In genomic region chr20:51386586-51386985, GRCh38 we compare ENCODE assay signal across 14 cellular contexts.
DNase-seq lines count a peak whose midpoint lies in the region; ATAC-seq and TF ChIP-seq lines count a peak whose summit lies in the region.
"Had no signal": no experiment of that assay in that cellular context is flagged by ENCODE, and none has a peak within 500 bp of the region (broad histone marks: within the 10 kb centered on the region; RNA-seq: fewer than 3 reads in every experiment).

No MANE protein-coding gene starts in this region.

- H3K27ac ChIP-seq in CD8-positive, alpha-beta memory T cell (ENCODE audit: low read depth, low read length), result no peak overlapping the region
- H3K27ac ChIP-seq in IMR-90 (ENCODE audit: insufficient read depth, low read length), result no peak overlapping the region
- H3K27ac ChIP-seq in transverse colon, result no peak overlapping the region
- H3K27ac ChIP-seq: GM23248, heart right ventricle, prostate gland had no signal

- in situ Hi-C loops in IMR-90 (cut with MboI; ENCODE audit: low sequenced_read_pairs) (no loop called here), transverse colon (cut with MboI; ENCODE audit: low pct_ligation_motif_present in 1 of 4, low pct_unique_long_range_greater_than_20kb in 1 of 4, low sequenced_read_pairs in 3 of 4) (loop anchor here in 1 of 4 donors (25.0 kb wide), 1 partner anchor 201 kb away; no protein-coding TSS in a partner anchor)

- H3K36me3 ChIP-seq in CD8-positive, alpha-beta memory T cell (ENCODE audit: insufficient read depth, low read length), result peaks cover 10% of the 10 kb centered on the region
- H3K36me3 ChIP-seq in IMR-90 (ENCODE audit: control insufficient read depth, insufficient read depth, low read length), result no peaks in the 10 kb centered on the region
- H3K36me3 ChIP-seq in transverse colon, result no peaks in the 10 kb centered on the region
- H3K36me3 ChIP-seq: prostate gland had no signal

- peak overlapping the region; percentile 34 for H3K4ac ChIP-seq in IMR-90 (ENCODE audit: low read depth, low read length)

- intact Hi-C loops in IMR-90 (cut with micrococcal nuclease) (loop anchor here (1.0 to 5.0 kb wide), 2 partner anchors 209 to 696 kb away; no protein-coding TSS in a partner anchor), transverse colon (cut with DNase I; ENCODE audit: low total_unique reads) (loop anchor here (5.0 kb wide), 1 partner anchor 211 kb away; no protein-coding TSS in a partner anchor)
- intact Hi-C loops in activated CD8-positive, alpha-beta T cell treated with anti-CD3 and anti-CD28 coated beads for 36 hours (cut with micrococcal nuclease), result no loop called here

- CTCF ChIA-PET in CD8-positive, alpha-beta memory T cell (lab: Charles Lee), result interaction anchor here (0.6 to 3.9 kb wide), 40 partner anchors 8 to 405 kb away, joined by 3 to 51 read pairs (median 5); partner anchors contain the start of gene NFATC2
- CTCF ChIA-PET in IMR-90 (lab: Yijun Ruan, JAX), result interaction anchor here (1.2 to 3.3 kb wide), 3 partner anchors 30 to 209 kb away, joined by 3 to 18 read pairs (median 3); no protein-coding TSS in a partner anchor
- CTCF ChIA-PET in activated CD8-positive, alpha-beta T cell treated with anti-CD3 and anti-CD28 coated beads for 36 hours (lab: Charles Lee), result interaction anchor here (0.9 to 3.4 kb wide), 17 partner anchors 9 to 237 kb away, joined by 3 to 19 read pairs (median 4); partner anchors contain the start of gene NFATC2

- TF ChIP-seq CTCF in IMR-90 (conservative IDR thresholded peaks at IDR 0.05; ENCODE audit: low read depth, low read length) (no peak), transverse colon (IDR thresholded peaks at IDR 0.05) (no peak)
- TF ChIP-seq CTCF in activated CD8-positive, alpha-beta T cell treated with anti-CD3 and anti-CD28 coated beads for 36 hours (IDR thresholded peaks at IDR 0.05), result no peak

- H3K27ac Mint-ChIP-seq in CD8-positive, alpha-beta memory T cell, result peak overlapping the region; percentile 77 to 97 (median 88)
- H3K27ac Mint-ChIP-seq in activated CD8-positive, alpha-beta T cell treated with anti-CD3 and anti-CD28 coated beads for 36 hours, result peak overlapping the region; percentile 21
- peak overlapping the region; percentile 84 to 87 for H3K27ac Mint-ChIP-seq in natural killer cell treated with Interleukin-12 subunit alpha and Interleukin-12 subunit beta and Interleukin-15 and Interleukin-18, amount 100 ng/mL, for 72 hours

- no peak overlapping the region for H3K56ac ChIP-seq in IMR-90 (ENCODE audit: extremely low read depth, insufficient read depth, low read length)

- H4K5ac ChIP-seq in IMR-90 (ENCODE audit: low read depth, low read length), result no peak overlapping the region

- no peak overlapping the region for H2BK20ac ChIP-seq in IMR-90 (ENCODE audit: low read depth, low read length)

- H3K9me3 Mint-ChIP-seq in CD8-positive, alpha-beta memory T cell, result no peaks in the 10 kb centered on the region
- no peaks in the 10 kb centered on the region for H3K9me3 Mint-ChIP-seq in activated CD8-positive, alpha-beta T cell treated with anti-CD3 and anti-CD28 coated beads for 36 hours
- no peaks in the 10 kb centered on the region for H3K9me3 Mint-ChIP-seq in natural killer cell treated with Interleukin-12 subunit alpha and Interleukin-12 subunit beta and Interleukin-15 and Interleukin-18, amount 100 ng/mL, for 72 hours

- H3K23ac ChIP-seq in IMR-90 (ENCODE audit: low read depth, low read length), result no peak overlapping the region

- H3K4me1 ChIP-seq in CD8-positive, alpha-beta memory T cell (ENCODE audit: insufficient read depth, low read length), result peaks cover 39% of the 10 kb centered on the region
- H3K4me1 ChIP-seq in IMR-90 (ENCODE audit: control insufficient read depth, insufficient read depth, low read length) (peaks cover 12% of the 10 kb centered on the region), transverse colon (peaks cover 0 to 12% (median 6%) of the 10 kb centered on the region in 4 donors)

- H3K14ac ChIP-seq in IMR-90 (replicated peaks; ENCODE audit: low read depth, low read length), result peak overlapping the region; percentile 63

- H3K4me1 Mint-ChIP-seq in CD8-positive, alpha-beta memory T cell, result peaks cover 76 to 85% (median 80%) of the 10 kb centered on the region in 3 donors
- H3K4me1 Mint-ChIP-seq in activated CD8-positive, alpha-beta T cell treated with anti-CD3 and anti-CD28 coated beads for 36 hours (ENCODE audit: low read depth), result peaks cover 72% of the 10 kb centered on the region
- peaks cover 79 to 92% of the 10 kb centered on the region in 2 donors for H3K4me1 Mint-ChIP-seq in natural killer cell treated with Interleukin-12 subunit alpha and Interleukin-12 subunit beta and Interleukin-15 and Interleukin-18, amount 100 ng/mL, for 72 hours (ENCODE audit: low read depth in 2 of 2)

- H3K27me3 ChIP-seq in CD8-positive, alpha-beta memory T cell (ENCODE audit: insufficient read depth, low read length, poor library complexity, severe bottlenecking), result no peaks in the 10 kb centered on the region
- H3K27me3 ChIP-seq in IMR-90 (ENCODE audit: control insufficient read depth, insufficient read depth, low read length) (no peaks in the 10 kb centered on the region), transverse colon (no peaks in the 10 kb centered on the region)
- H3K27me3 ChIP-seq: heart right ventricle had no signal

- H3K9me1 ChIP-seq in IMR-90 (ENCODE audit: insufficient read depth, low read length), result peaks cover 6% of the 10 kb centered on the region

- peak overlapping the region; percentile 81; the same call in 1 of the 2 replicates for H2AK5ac ChIP-seq in IMR-90 (ENCODE audit: low read depth, low read length)

- TF ChIP-seq EP300 in transverse colon (IDR thresholded peaks at IDR 0.05; ENCODE audit: low read depth), result no peak

- H3K27me3 Mint-ChIP-seq in CD8-positive, alpha-beta memory T cell, result no peaks in the 10 kb centered on the region
- no peaks in the 10 kb centered on the region for H3K27me3 Mint-ChIP-seq in activated CD8-positive, alpha-beta T cell treated with anti-CD3 and anti-CD28 coated beads for 36 hours
- no peaks in the 10 kb centered on the region for H3K27me3 Mint-ChIP-seq in natural killer cell treated with Interleukin-12 subunit alpha and Interleukin-12 subunit beta and Interleukin-15 and Interleukin-18, amount 100 ng/mL, for 72 hours

- H3K18ac ChIP-seq in IMR-90 (ENCODE audit: low read depth, low read length), result no peak overlapping the region

- no peak overlapping the region for H4K91ac ChIP-seq in IMR-90 (ENCODE audit: insufficient read depth, low read depth, low read length)

- DNase-seq in CD8-positive, alpha-beta memory T cell, result peak in 4 of 5 donors; percentile 20 to 79 (median 37)
- DNase-seq in IMR-90, result no peak
- DNase-seq in activated CD8-positive, alpha-beta T cell treated with anti-CD3 and anti-CD28 coated beads for 36 hours, result peak; percentile 82
- peak; percentile 85 for DNase-seq in natural killer cell treated with Interleukin-12 subunit alpha and Interleukin-12 subunit beta and Interleukin-15 and Interleukin-18, amount 100 ng/mL, for 72 hours (ENCODE audit: low spot score)
- no peak for DNase-seq in transverse colon
- no peak for DNase-seq in NCI-H128 (lab: John Stamatoyannopoulos, UW; ENCODE audit: unreplicated experiment)
- DNase-seq: C1 segment of cervical spinal cord, heart right ventricle, kidney glomerular epithelial cell, NCI-H187 treated with DMSO at 0.1 percent for 48 hours had no signal

- H3K9me3 ChIP-seq in CD8-positive, alpha-beta memory T cell (ENCODE audit: low read length), result no peaks in the 10 kb centered on the region
- H3K9me3 ChIP-seq in IMR-90 (ENCODE audit: control insufficient read depth, insufficient read depth, low read length), result no peaks in the 10 kb centered on the region
- H3K9me3 ChIP-seq in transverse colon, result no peaks in the 10 kb centered on the region
- H3K9me3 ChIP-seq: prostate gland had no signal

- no peak overlapping the region for H2BK120ac ChIP-seq in IMR-90 (ENCODE audit: low read depth, low read length)

- no peak overlapping the region for H3K4me2 ChIP-seq in IMR-90 (ENCODE audit: low read depth, low read length)

- H3K4me3 ChIP-seq in CD8-positive, alpha-beta memory T cell (ENCODE audit: low read length), result no peak overlapping the region
- H3K4me3 ChIP-seq in IMR-90 (ENCODE audit: insufficient read depth, low read depth, low read length) (no peak overlapping the region), transverse colon (no peak overlapping the region)
- H3K4me3 ChIP-seq: GM23248, heart right ventricle, prostate gland had no signal

- H4K20me1 ChIP-seq in IMR-90 (ENCODE audit: insufficient read depth, low read length), result no peaks in the 10 kb centered on the region

- no peak overlapping the region for H2AFZ ChIP-seq in IMR-90 (replicated peaks; ENCODE audit: low read length, poor library complexity)
- H2AFZ ChIP-seq: GM23248 had no signal

- no peak overlapping the region; a peak in 1 of 4 replicates for H4K8ac ChIP-seq in IMR-90 (ENCODE audit: low read depth in 2 of 2, low read length in 2 of 2)

- no peak overlapping the region for H2BK5ac ChIP-seq in IMR-90 (ENCODE audit: low read depth, low read length, poor library complexity, severe bottlenecking)

- no peak for ATAC-seq in IMR-90 (ENCODE audit: low read depth)
- peak; percentile 87 for ATAC-seq in activated CD8-positive, alpha-beta T cell treated with anti-CD3 and anti-CD28 coated beads for 36 hours
- ATAC-seq in natural killer cell treated with Interleukin-12 subunit alpha and Interleukin-12 subunit beta and Interleukin-15 and Interleukin-18, amount 100 ng/mL, for 72 hours, result peak; percentile 87 to 89
- no peak for ATAC-seq in HG03439 (IDR thresholded peaks at IDR 0.05; ENCODE audit: unreplicated experiment)
- ATAC-seq in HG03432 (IDR thresholded peaks at IDR 0.05; ENCODE audit: unreplicated experiment), result no peak

- TF ChIP-seq POLR2A in IMR-90 (IDR thresholded peaks at IDR 0.05; ENCODE audit: low read depth, low read length) (no peak), transverse colon (IDR thresholded peaks at IDR 0.05) (no peak)

- no CpG with 5 or more reads among the region's 4 CpGs for WGBS in IMR-90 (ENCODE audit: extremely low coverage in 2 of 2, insufficient read length in 1 of 2), 2 experiments
- 75 to 89% methylated on average over 3 to 4 of the region's 4 CpGs for WGBS in transverse colon (ENCODE audit: low coverage in 1 of 2), 2 donors

- no peak overlapping the region for H2AK9ac ChIP-seq in IMR-90 (replicated peaks; ENCODE audit: low read depth, low read length, poor library complexity)

- H3K4me3 Mint-ChIP-seq in CD8-positive, alpha-beta memory T cell, result peak overlapping the region in 4 of 7 donors; percentile 45 to 83 (median 50)
- no peak overlapping the region for H3K4me3 Mint-ChIP-seq in activated CD8-positive, alpha-beta T cell treated with anti-CD3 and anti-CD28 coated beads for 36 hours
- H3K4me3 Mint-ChIP-seq in natural killer cell treated with Interleukin-12 subunit alpha and Interleukin-12 subunit beta and Interleukin-15 and Interleukin-18, amount 100 ng/mL, for 72 hours, result peak overlapping the region; percentile 64

- TF ChIP-seq RAD21 in IMR-90 (IDR thresholded peaks at IDR 0.05; ENCODE audit: low read length), result no peak

- BruUV-seq in IMR-90 (replicated peaks; lab: Mats Ljungman, UMichigan), result no TSS peak

- no peak overlapping the region for H3K9ac ChIP-seq in IMR-90 (ENCODE audit: low read depth, low read length)
- H3K9ac ChIP-seq: GM23248 had no signal

- H3K36me3 Mint-ChIP-seq in CD8-positive, alpha-beta memory T cell, result peaks cover 0 to 53% (median 7%) of the 10 kb centered on the region in 3 donors
- peaks cover 47% of the 10 kb centered on the region for H3K36me3 Mint-ChIP-seq in activated CD8-positive, alpha-beta T cell treated with anti-CD3 and anti-CD28 coated beads for 36 hours (ENCODE audit: low read depth)
- peaks cover 32% of the 10 kb centered on the region for H3K36me3 Mint-ChIP-seq in natural killer cell treated with Interleukin-12 subunit alpha and Interleukin-12 subunit beta and Interleukin-15 and Interleukin-18, amount 100 ng/mL, for 72 hours

- no peak overlapping the region for H2BK15ac ChIP-seq in IMR-90 (ENCODE audit: low read depth, low read length)

- POLR2A ChIA-PET in CD8-positive, alpha-beta memory T cell (lab: Charles Lee), result interaction anchor here (0.7 to 2.0 kb wide), 6 partner anchors 9 to 208 kb away, joined by 3 to 9 read pairs (median 5); no protein-coding TSS in a partner anchor
- POLR2A ChIA-PET in IMR-90 (lab: Charles Lee; ENCODE audit: unreplicated experiment), result no interaction called here
- POLR2A ChIA-PET in activated CD8-positive, alpha-beta T cell treated with anti-CD3 and anti-CD28 coated beads for 36 hours (lab: Charles Lee), result interaction anchor here (0.7 to 1.7 kb wide), 6 partner anchors 13 to 208 kb away, joined by 3 to 4 read pairs (median 3); no protein-coding TSS in a partner anchor

- H3K79me1 ChIP-seq in IMR-90 (ENCODE audit: low read depth in 1 of 2, low read length in 2 of 2), result 0 out of 4 replicates have a peak, but pooled peaks cover 0 to 6% of the 10 kb centered on the region in 2 experiments

- dilution Hi-C loops in IMR-90 (cut with HindIII; ENCODE audit: low sequenced_read_pairs, unreplicated experiment), result no loop called here

Comparison
In these comparisons a context has a peak if more than half of its experiments do, and no peak if none do; other contexts are left out.
1. DNase-seq: peak in CD8-positive, alpha-beta memory T cell (4 of 5), activated CD8-positive, alpha-beta T cell treated with anti-CD3 and anti-CD28 coated beads for 36 hours (single experiment) and natural killer cell treated with Interleukin-12 subunit alpha and Interleukin-12 subunit beta and Interleukin-15 and Interleukin-18, amount 100 ng/mL, for 72 hours (single experiment); none in IMR-90 (single experiment), transverse colon (single experiment) and NCI-H128 (single experiment).
2. H3K27ac Mint-ChIP-seq: peak in every context shown above with its lines; median percentile 88 in CD8-positive, alpha-beta memory T cell; 86 in natural killer cell treated with Interleukin-12 subunit alpha and Interleukin-12 subunit beta and Interleukin-15 and Interleukin-18, amount 100 ng/mL, for 72 hours; 21 in activated CD8-positive, alpha-beta T cell treated with anti-CD3 and anti-CD28 coated beads for 36 hours.
3. ATAC-seq: peak in activated CD8-positive, alpha-beta T cell treated with anti-CD3 and anti-CD28 coated beads for 36 hours (single experiment) and natural killer cell treated with Interleukin-12 subunit alpha and Interleukin-12 subunit beta and Interleukin-15 and Interleukin-18, amount 100 ng/mL, for 72 hours (2 of 2); none in IMR-90 (single experiment), HG03439 (single experiment) and HG03432 (single experiment).